Comparison of ENCODE assay signal across 23 cellular contexts in genomic region chr9:86424246-86424891, GRCh38.
DNase-seq lines count a peak whose midpoint lies in the region; ATAC-seq lines count a peak whose summit lies in the region.
"Had no signal": no experiment of that assay in that cellular context is flagged by ENCODE, and none has a peak within 500 bp of the region (broad histone marks: within the 10 kb centered on the region; RNA-seq: fewer than 3 reads in every experiment).

No MANE protein-coding gene starts in this region.

- no peaks in the 10 kb centered on the region for H3K27me3 ChIP-seq in adipocyte (replicated peaks; ENCODE audit: control insufficient read depth, insufficient read depth, low read length)
- H3K27me3 ChIP-seq: adrenal gland, uterus had no signal

- ATAC-seq in left cardiac atrium: peak; percentile 44 to 47
- no peak for ATAC-seq in natural killer cell treated with Interleukin-12 subunit alpha and Interleukin-12 subunit beta and Interleukin-15 and Interleukin-18, amount 100 ng/mL, for 72 hours
- ATAC-seq: psoas muscle had no signal

- H3K4me1 Mint-ChIP-seq in natural killer cell treated with Interleukin-12 subunit alpha and Interleukin-12 subunit beta and Interleukin-15 and Interleukin-18, amount 100 ng/mL, for 72 hours (ENCODE audit: low read depth in 2 of 2): no peaks in the 10 kb centered on the region

- peaks cover 13 to 45% of the 10 kb centered on the region in 2 donors for H3K27me3 Mint-ChIP-seq in natural killer cell treated with Interleukin-12 subunit alpha and Interleukin-12 subunit beta and Interleukin-15 and Interleukin-18, amount 100 ng/mL, for 72 hours

- DNase-seq in left cardiac atrium: peak; percentile 31
- DNase-seq in cardiac septum (ENCODE audit: low spot score): no peak
- DNase-seq in adipocyte (ENCODE audit: low read depth): no peak
- peak; percentile 30 for DNase-seq in kidney tubule cell (ENCODE audit: low spot score)
- no peak for DNase-seq in NCI-H510A treated with DMSO at 0.1 percent for 48 hours (lab: John Stamatoyannopoulos, UW)
- DNase-seq in iPS-NIHi11 (ENCODE audit: low spot score): no peak
- DNase-seq in natural killer cell treated with Interleukin-12 subunit alpha and Interleukin-12 subunit beta and Interleukin-15 and Interleukin-18, amount 100 ng/mL, for 72 hours (ENCODE audit: low spot score): no peak
- no peak for DNase-seq in retina
- DNase-seq: activated CD4-positive, alpha-beta T cell treated with anti-CD3 and anti-CD28 coated beads for 4 hours; activated effector memory CD4-positive, alpha-beta T cell treated with anti-CD3 and anti-CD28 coated beads, Interleukin-2, amount 50 U/mL, for 16 hours; adrenal gland; DMS153; effector CD8-positive, alpha-beta T cell; H9; heart right ventricle; mesendoderm; NCI-H1436; NCI-H2171 treated with DMSO at 0.1 percent for 48 hours; NK-92 treated with Interleukin-12 subunit alpha and Interleukin-12 subunit beta, amount 100 ng/mL, for 24 hours; psoas muscle; stimulated activated CD8-positive, alpha-beta memory T cell treated with anti-CD3 and anti-CD28 coated beads, Interleukin-4, amount 100 ng/mL, for 48 hours; substantia nigra; uterus had no signal

- no peak overlapping the region for H3K27ac Mint-ChIP-seq in natural killer cell treated with Interleukin-12 subunit alpha and Interleukin-12 subunit beta and Interleukin-15 and Interleukin-18, amount 100 ng/mL, for 72 hours

- H3K4me1 ChIP-seq in adipocyte (ENCODE audit: control insufficient read depth, insufficient read depth, low read length): peaks cover 11% of the 10 kb centered on the region
- H3K4me1 ChIP-seq: adrenal gland, psoas muscle, uterus had no signal

- peak overlapping the region; percentile 41 for H3K9ac ChIP-seq in adipocyte (ENCODE audit: low read length)

- no peak overlapping the region for H3K4me3 Mint-ChIP-seq in natural killer cell treated with Interleukin-12 subunit alpha and Interleukin-12 subunit beta and Interleukin-15 and Interleukin-18, amount 100 ng/mL, for 72 hours
- H3K4me3 Mint-ChIP-seq: H9 had no signal

- H3K9me3 ChIP-seq in adipocyte (ENCODE audit: control insufficient read depth, low read length): no peaks in the 10 kb centered on the region
- H3K9me3 ChIP-seq: adrenal gland, psoas muscle, uterus had no signal

- H3K4me3 ChIP-seq in adipocyte (ENCODE audit: low read length): peak overlapping the region; percentile 64
- H3K4me3 ChIP-seq: adrenal gland, heart right ventricle, psoas muscle, uterus had no signal

- no peaks in the 10 kb centered on the region for H3K36me3 ChIP-seq in adipocyte (ENCODE audit: control insufficient read depth, insufficient read depth, low read length, severe bottlenecking)
- H3K36me3 ChIP-seq: adrenal gland, heart right ventricle, uterus had no signal

- H3K36me3 Mint-ChIP-seq in natural killer cell treated with Interleukin-12 subunit alpha and Interleukin-12 subunit beta and Interleukin-15 and Interleukin-18, amount 100 ng/mL, for 72 hours: no peaks in the 10 kb centered on the region

- no peaks in the 10 kb centered on the region for H3K9me3 Mint-ChIP-seq in natural killer cell treated with Interleukin-12 subunit alpha and Interleukin-12 subunit beta and Interleukin-15 and Interleukin-18, amount 100 ng/mL, for 72 hours
- H3K9me3 Mint-ChIP-seq: H9 had no signal

- intact Hi-C loops in left cardiac atrium (cut with DNase I): no loop called here
- intact Hi-C loops in cardiac septum (cut with DNase I): no loop called here

Comparison
In these comparisons a context has a peak if more than half of its experiments do, and no peak if none do; other contexts are left out.
1. DNase-seq: peak in left cardiac atrium (single experiment) and kidney tubule cell (single experiment); none in cardiac septum (single experiment), adipocyte (single experiment), NCI-H510A treated with DMSO at 0.1 percent for 48 hours (single experiment), iPS-NIHi11 (single experiment), natural killer cell treated with Interleukin-12 subunit alpha and Interleukin-12 subunit beta and Interleukin-15 and Interleukin-18, amount 100 ng/mL, for 72 hours (single experiment) and retina (single experiment).
2. ATAC-seq: peak in left cardiac atrium (2 of 2); none in natural killer cell treated with Interleukin-12 subunit alpha and Interleukin-12 subunit beta and Interleukin-15 and Interleukin-18, amount 100 ng/mL, for 72 hours (0 of 2).